1 cellular context compared by ENCODE assay signal in genomic region chr5:91135475-91136248, GRCh38.
TF ChIP-seq lines count a peak whose summit lies in the region.

No MANE protein-coding gene starts in this region.

TF ChIP-seq in GM23338, 12 proteins besides CTCF, POLR2A, EP300 and RAD21 (continued from another document):
- TF ChIP-seq REST (IDR thresholded peaks at IDR 0.05; ENCODE audit: unreplicated experiment) (no peak), ZNF331 (CRISPR knock-in tag; IDR thresholded peaks at IDR 0.05; ENCODE audit: low read depth) (no peak), STAT1 (IDR thresholded peaks at IDR 0.05; ENCODE audit: unreplicated experiment) (no peak), ZNF114 (CRISPR knock-in tag; IDR thresholded peaks at IDR 0.05) (no peak), CREB1 (CRISPR knock-in tag; IDR thresholded peaks at IDR 0.05; ENCODE audit: low read depth) (no peak)
- TF ChIP-seq, protein P1, sequence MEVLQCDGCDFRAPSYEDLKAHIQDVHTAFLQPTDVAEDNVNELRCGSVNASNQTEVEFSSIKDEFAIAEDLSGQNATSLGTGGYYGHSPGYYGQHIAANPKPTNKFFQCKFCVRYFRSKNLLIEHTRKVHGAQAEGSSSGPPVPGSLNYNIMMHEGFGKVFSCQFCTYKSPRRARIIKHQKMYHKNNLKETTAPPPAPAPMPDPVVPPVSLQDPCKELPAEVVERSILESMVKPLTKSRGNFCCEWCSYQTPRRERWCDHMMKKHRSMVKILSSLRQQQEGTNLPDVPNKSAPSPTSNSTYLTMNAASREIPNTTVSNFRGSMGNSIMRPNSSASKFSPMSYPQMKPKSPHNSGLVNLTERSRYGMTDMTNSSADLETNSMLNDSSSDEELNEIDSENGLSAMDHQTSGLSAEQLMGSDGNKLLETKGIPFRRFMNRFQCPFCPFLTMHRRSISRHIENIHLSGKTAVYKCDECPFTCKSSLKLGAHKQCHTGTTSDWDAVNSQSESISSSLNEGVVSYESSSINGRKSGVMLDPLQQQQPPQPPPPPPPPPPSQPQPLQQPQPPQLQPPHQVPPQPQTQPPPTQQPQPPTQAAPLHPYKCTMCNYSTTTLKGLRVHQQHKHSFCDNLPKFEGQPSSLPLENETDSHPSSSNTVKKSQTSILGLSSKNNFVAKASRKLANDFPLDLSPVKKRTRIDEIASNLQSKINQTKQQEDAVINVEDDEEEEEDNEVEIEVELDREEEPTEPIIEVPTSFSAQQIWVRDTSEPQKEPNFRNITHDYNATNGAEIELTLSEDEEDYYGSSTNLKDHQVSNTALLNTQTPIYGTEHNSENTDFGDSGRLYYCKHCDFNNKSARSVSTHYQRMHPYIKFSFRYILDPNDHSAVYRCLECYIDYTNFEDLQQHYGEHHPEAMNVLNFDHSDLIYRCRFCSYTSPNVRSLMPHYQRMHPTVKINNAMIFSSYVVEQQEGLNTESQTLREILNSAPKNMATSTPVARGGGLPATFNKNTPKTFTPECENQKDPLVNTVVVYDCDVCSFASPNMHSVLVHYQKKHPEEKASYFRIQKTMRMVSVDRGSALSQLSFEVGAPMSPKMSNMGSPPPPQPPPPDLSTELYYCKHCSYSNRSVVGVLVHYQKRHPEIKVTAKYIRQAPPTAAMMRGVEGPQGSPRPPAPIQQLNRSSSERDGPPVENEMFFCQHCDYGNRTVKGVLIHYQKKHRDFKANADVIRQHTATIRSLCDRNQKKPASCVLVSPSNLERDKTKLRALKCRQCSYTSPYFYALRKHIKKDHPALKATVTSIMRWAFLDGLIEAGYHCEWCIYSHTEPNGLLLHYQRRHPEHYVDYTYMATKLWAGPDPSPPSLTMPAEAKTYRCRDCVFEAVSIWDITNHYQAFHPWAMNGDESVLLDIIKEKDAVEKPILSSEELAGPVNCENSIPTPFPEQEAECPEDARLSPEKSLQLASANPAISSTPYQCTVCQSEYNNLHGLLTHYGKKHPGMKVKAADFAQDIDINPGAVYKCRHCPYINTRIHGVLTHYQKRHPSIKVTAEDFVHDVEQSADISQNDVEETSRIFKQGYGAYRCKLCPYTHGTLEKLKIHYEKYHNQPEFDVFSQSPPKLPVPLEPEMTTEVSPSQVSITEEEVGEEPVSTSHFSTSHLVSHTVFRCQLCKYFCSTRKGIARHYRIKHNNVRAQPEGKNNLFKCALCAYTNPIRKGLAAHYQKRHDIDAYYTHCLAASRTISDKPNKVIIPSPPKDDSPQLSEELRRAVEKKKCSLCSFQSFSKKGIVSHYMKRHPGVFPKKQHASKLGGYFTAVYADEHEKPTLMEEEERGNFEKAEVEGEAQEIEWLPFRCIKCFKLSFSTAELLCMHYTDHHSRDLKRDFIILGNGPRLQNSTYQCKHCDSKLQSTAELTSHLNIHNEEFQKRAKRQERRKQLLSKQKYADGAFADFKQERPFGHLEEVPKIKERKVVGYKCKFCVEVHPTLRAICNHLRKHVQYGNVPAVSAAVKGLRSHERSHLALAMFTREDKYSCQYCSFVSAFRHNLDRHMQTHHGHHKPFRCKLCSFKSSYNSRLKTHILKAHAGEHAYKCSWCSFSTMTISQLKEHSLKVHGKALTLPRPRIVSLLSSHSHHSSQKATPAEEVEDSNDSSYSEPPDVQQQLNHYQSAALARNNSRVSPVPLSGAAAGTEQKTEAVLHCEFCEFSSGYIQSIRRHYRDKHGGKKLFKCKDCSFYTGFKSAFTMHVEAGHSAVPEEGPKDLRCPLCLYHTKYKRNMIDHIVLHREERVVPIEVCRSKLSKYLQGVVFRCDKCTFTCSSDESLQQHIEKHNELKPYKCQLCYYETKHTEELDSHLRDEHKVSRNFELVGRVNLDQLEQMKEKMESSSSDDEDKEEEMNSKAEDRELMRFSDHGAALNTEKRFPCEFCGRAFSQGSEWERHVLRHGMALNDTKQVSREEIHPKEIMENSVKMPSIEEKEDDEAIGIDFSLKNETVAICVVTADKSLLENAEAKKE (CRISPR knock-in tag; IDR thresholded peaks at IDR 0.05) = no peak
